ENCODE assay signal across 8 cellular contexts in genomic region chr1:225654688-225655508, GRCh38. TPM values are rescaled to one million over a fixed set of nuclear protein-coding genes. Genes with fewer than 3 reads are reported as not detected.
A peak's percentile ranks its signal among the peaks of the same experiment; 100 is the strongest.
DNase-seq lines count a peak whose midpoint lies in the region; ATAC-seq and TF ChIP-seq lines count a peak whose summit lies in the region.

No MANE protein-coding gene starts in this region.

- no peak overlapping the region for H3K4me2 ChIP-seq in Karpas-422 (ENCODE audit: low read depth, low read length, poor library complexity, severe bottlenecking)

- no peaks in the 10 kb centered on the region for H3K36me3 Mint-ChIP-seq in nephron (ENCODE audit: low read depth)

- DNase-seq in A673 (ENCODE audit: low spot score) (peak; percentile 35), NCI-H2227 (lab: John Stamatoyannopoulos, UW; ENCODE audit: unreplicated experiment) (no peak), foreskin melanocyte (no peak), Karpas-422 (no peak)

- no TSS peak for BruUV-seq in A673 (replicated peaks; lab: Mats Ljungman, UMichigan)

- no peak overlapping the region for H3K9ac ChIP-seq in Karpas-422 (ENCODE audit: low read length)

- H2AFZ ChIP-seq in Karpas-422 (ENCODE audit: low read length), result no peak overlapping the region

- H3K36me3 ChIP-seq in A673 (ENCODE audit: insufficient read depth, low read length, poor library complexity, severe bottlenecking) (no peaks in the 10 kb centered on the region), HEK293 (ENCODE audit: control insufficient read depth in 2 of 2, insufficient read depth in 1 of 2, low read length in 2 of 2) (no peaks in the 10 kb centered on the region; a peak in 1 of 3 replicates), Karpas-422 (ENCODE audit: insufficient read depth, low read length) (no peaks in the 10 kb centered on the region)

- H3K9me3 ChIP-seq in A673 (ENCODE audit: low read depth, low read length, poor library complexity, severe bottlenecking), result no peaks in the 10 kb centered on the region
- no peaks in the 10 kb centered on the region for H3K9me3 ChIP-seq in HEK293 (ENCODE audit: control insufficient read depth, insufficient read depth, low read depth, low read length)
- no peaks in the 10 kb centered on the region for H3K9me3 ChIP-seq in Karpas-422 (ENCODE audit: low read length)

- H3K27me3 Mint-ChIP-seq in nephron (ENCODE audit: low read depth), result no peaks in the 10 kb centered on the region

- no peaks in the 10 kb centered on the region for H3K9me2 ChIP-seq in Karpas-422 (replicated peaks; ENCODE audit: insufficient read depth, low read length)

- H4K20me1 ChIP-seq in Karpas-422 (ENCODE audit: insufficient read depth, low read depth, low read length), result no peaks in the 10 kb centered on the region

- peak overlapping the region; percentile 96 for H3K27ac ChIP-seq in A673 (ENCODE audit: low read depth, low read length, poor library complexity, severe bottlenecking)
- peak overlapping the region; percentile 100 for H3K27ac ChIP-seq in HEK293 (ENCODE audit: extremely low read depth, low read depth, low read length)
- peak overlapping the region; percentile 39 for H3K27ac ChIP-seq in cingulate gyrus (ENCODE audit: low read depth, low read length)
- H3K27ac ChIP-seq in Karpas-422 (ENCODE audit: low read length), result no peak overlapping the region

- CTCF ChIA-PET in A673 (lab: Charles Lee) (interaction anchor here (0.6 to 1.1 kb wide), 2 partner anchors 92 to 117 kb away, joined by 3 to 4 read pairs; no protein-coding TSS in a partner anchor), HEK293 (lab: Yijun Ruan, JAX) (interaction anchor here (0.6 to 2.5 kb wide), 21 partner anchors 16 to 281 kb away, joined by 3 to 24 read pairs (median 3); partner anchors contain the start of gene SRP9)

- H3K4me3 ChIP-seq in A673 (ENCODE audit: low read depth, low read length, poor library complexity, severe bottlenecking) (peak overlapping the region; percentile 85), HEK293 (ENCODE audit: low read depth, low read length) (no peak overlapping the region), Karpas-422 (ENCODE audit: low read length) (no peak overlapping the region)

- H3K4me1 ChIP-seq in A673 (ENCODE audit: insufficient read depth, low read length, poor library complexity, severe bottlenecking) (peaks cover 35% of the 10 kb centered on the region), HEK293 (ENCODE audit: control insufficient read depth, insufficient read depth, low read length) (peaks cover 43% of the 10 kb centered on the region), Karpas-422 (ENCODE audit: low read length) (peaks cover 6% of the 10 kb centered on the region; the same call in 1 of the 2 replicates)

- H3K9me3 Mint-ChIP-seq in nephron, result no peaks in the 10 kb centered on the region

- H3K79me2 ChIP-seq in Karpas-422 (ENCODE audit: low read length), result no peaks in the 10 kb centered on the region

- H3K27me3 ChIP-seq in A673 (replicated peaks; ENCODE audit: insufficient read depth, low read depth, low read length, poor library complexity) (no peaks in the 10 kb centered on the region), Karpas-422 (ENCODE audit: low read length) (no peaks in the 10 kb centered on the region)

- peaks cover 44% of the 10 kb centered on the region for H3K4me1 Mint-ChIP-seq in nephron

- no peak for ATAC-seq in HG02840 (IDR thresholded peaks at IDR 0.05; ENCODE audit: low FRiP score, unreplicated experiment)

- no peak for TF ChIP-seq CTCF in A673 (conservative IDR thresholded peaks at IDR 0.05; ENCODE audit: low read depth, low read length)
- no peak for TF ChIP-seq CTCF in HEK293 (tag by site-specific recombination; IDR thresholded peaks at IDR 0.05)
- no peak for TF ChIP-seq CTCF in nephron (IDR thresholded peaks at IDR 0.05; ENCODE audit: unreplicated experiment in 3 of 3)

- peak overlapping the region; percentile 86 to 90 (median 89) for H3K4me3 Mint-ChIP-seq in nephron

- H3K27ac Mint-ChIP-seq in nephron, result peak overlapping the region; percentile 87 to 91 (median 89)

- POLR2A ChIA-PET in A673 (lab: Charles Lee; ENCODE audit: low non-redundant PET), result no interaction called here
- POLR2A ChIA-PET in HEK293 (lab: Yijun Ruan, JAX), result interaction anchor here (0.6 to 3.1 kb wide), 29 partner anchors 8 to 407 kb away, joined by 3 to 40 read pairs (median 5); partner anchors contain the start of genes H3-3A, PYCR2 and SRP9

- intact Hi-C loops in A673 (cut with micrococcal nuclease; ENCODE audit: unreplicated experiment), result loop anchor here (5.0 to 10.0 kb wide), 3 partner anchors 100 to 178 kb away; partner anchors contain the start of gene SRP9

TF ChIP-seq in HEK293, 187 proteins besides CTCF, POLR2A, EP300 and RAD21 (continues in another document):
- no peak for TF ChIP-seq ZNF366 (tag by site-specific recombination; conservative IDR thresholded peaks at IDR 0.05)
- no peak for TF ChIP-seq ZNF280D (tag by site-specific recombination; IDR thresholded peaks at IDR 0.05)
- peak; percentile 94 for TF ChIP-seq SCRT1 (tag by site-specific recombination; IDR thresholded peaks at IDR 0.05; ENCODE audit: borderline replicate concordance)
- no peak for TF ChIP-seq ZBTB26 (tag by site-specific recombination; optimal IDR thresholded peaks at IDR 0.05)
- no peak for TF ChIP-seq ZNF274 (IDR thresholded peaks at IDR 0.05; ENCODE audit: low read length)
- TF ChIP-seq ZNF274 (tag by site-specific recombination; IDR thresholded peaks at IDR 0.05; ENCODE audit: borderline replicate concordance), result no peak
- TF ChIP-seq ZBTB7A (tag by site-specific recombination; IDR thresholded peaks at IDR 0.05; ENCODE audit: low read depth), result peak; percentile 60
- TF ChIP-seq PRDM6 (tag by site-specific recombination; IDR thresholded peaks at IDR 0.05), result no peak
- 0 out of 2 replicates have a peak, but pooled peaks have one; percentile 72 for TF ChIP-seq ZNF670 (tag by site-specific recombination; IDR thresholded peaks at IDR 0.05; ENCODE audit: low read depth)
- no peak for TF ChIP-seq ZNF26 (tag by site-specific recombination; IDR thresholded peaks at IDR 0.05)
- no peak for TF ChIP-seq KLF9 (tag by site-specific recombination; IDR thresholded peaks at IDR 0.05; ENCODE audit: low read depth)
- peak; percentile 69 for TF ChIP-seq ZNF629 (tag by site-specific recombination; IDR thresholded peaks at IDR 0.05)
- TF ChIP-seq BCL11B (tag by site-specific recombination; IDR thresholded peaks at IDR 0.05; ENCODE audit: low read depth), result no peak

RNA-seq across cellular contexts. Expression of gene ENAH, which starts 2.0 kb away (rescaled TPM):
- total RNA-seq in A673 (2021), result 171 and 186 TPM in 2 replicates
- total RNA-seq in Karpas-422 (2014; rRNA removed; shearing (Covaris generic); ENCODE audit: low replicate concordance), result 0.07 TPM in 1 of 2 replicates, not detected in the other

Comparison
In these comparisons a context has a peak if more than half of its experiments do, and no peak if none do; other contexts are left out.
1. RNA of gene ENAH, which starts 2.0 kb away (total RNA-seq): 171 to 186 TPM in A673; 0.07 TPM in Karpas-422; every median in the first group is over 100 times any median in the second.